Comparison of ENCODE assay signal across 10 cellular contexts in genomic region chrX:154735695-154736393, GRCh38. TPM values are rescaled to one million over a fixed set of nuclear protein-coding genes. Genes with fewer than 3 reads are reported as not detected.
DNase-seq lines count a peak whose midpoint lies in the region; ATAC-seq and TF ChIP-seq lines count a peak whose summit lies in the region.
"Had no signal": no experiment of that assay in that cellular context is flagged by ENCODE, and none has a peak within 500 bp of the region (broad histone marks: within the 10 kb centered on the region; RNA-seq: fewer than 3 reads in every experiment).

No MANE protein-coding gene starts in this region.

- peak; percentile 87 for DNase-seq in EL
- peak; percentile 51 for DNase-seq in glomerular visceral epithelial cell (ENCODE audit: extremely low spot score)
- DNase-seq in retinal pigment epithelial cell (ENCODE audit: low read depth), result peak; percentile 63
- no peak for DNase-seq in NCI-H446 treated with DMSO at 0.1 percent for 48 hours (lab: John Stamatoyannopoulos, UW)
- DNase-seq in activated CD8-positive, alpha-beta memory T cell treated with anti-CD3 and anti-CD28 coated beads, Interleukin-2, amount 50 U/mL, for 4 hours, result no peak
- DNase-seq: activated B cell treated with CpG ODN at 0.5 μM for 24 hours, hypothalamus had no signal

- peak overlapping the region; percentile 70 for H3K4me3 Mint-ChIP-seq in activated T-helper 17 cell treated with anti-CD3 and anti-CD28 coated beads, Interleukin-2, amount 50 U/mL, for 72 hours
- H3K4me3 Mint-ChIP-seq: activated B cell treated with CpG ODN at 0.5 μM for 24 hours had no signal

- TF ChIP-seq CTCF in retinal pigment epithelial cell (conservative IDR thresholded peaks at IDR 0.05; ENCODE audit: low read depth, low read length), result no peak

- peaks cover 56% of the 10 kb centered on the region for H3K4me1 Mint-ChIP-seq in activated T-helper 17 cell treated with anti-CD3 and anti-CD28 coated beads, Interleukin-2, amount 50 U/mL, for 72 hours

- H3K27ac Mint-ChIP-seq in activated T-helper 17 cell treated with anti-CD3 and anti-CD28 coated beads, Interleukin-2, amount 50 U/mL, for 72 hours, result peak overlapping the region; percentile 69

- H3K36me3 Mint-ChIP-seq in activated T-helper 17 cell treated with anti-CD3 and anti-CD28 coated beads, Interleukin-2, amount 50 U/mL, for 72 hours (ENCODE audit: low read depth), result peaks cover 12% of the 10 kb centered on the region

- no peak overlapping the region for H3K4me3 ChIP-seq in retinal pigment epithelial cell (ENCODE audit: low read length)

- no peak for ATAC-seq in activated T-helper 17 cell treated with anti-CD3 and anti-CD28 coated beads, Interleukin-2, amount 50 U/mL, for 72 hours (replicated peaks)
- no peak for ATAC-seq in HG03469 (IDR thresholded peaks at IDR 0.05; ENCODE audit: unreplicated experiment)
- no peak for ATAC-seq in GM21423 (IDR thresholded peaks at IDR 0.05; ENCODE audit: unreplicated experiment)

- no peaks in the 10 kb centered on the region for H3K9me3 Mint-ChIP-seq in activated T-helper 17 cell treated with anti-CD3 and anti-CD28 coated beads, Interleukin-2, amount 50 U/mL, for 72 hours
- H3K9me3 Mint-ChIP-seq: activated B cell treated with CpG ODN at 0.5 μM for 24 hours had no signal

- no peaks in the 10 kb centered on the region for H3K27me3 Mint-ChIP-seq in activated T-helper 17 cell treated with anti-CD3 and anti-CD28 coated beads, Interleukin-2, amount 50 U/mL, for 72 hours
- H3K27me3 Mint-ChIP-seq: activated B cell treated with CpG ODN at 0.5 μM for 24 hours had no signal

RNA-seq across cellular contexts. Expression of gene GAB3, which starts 15.0 kb away (rescaled TPM):
- 10 to 100 TPM; 12.1 to 13.5 TPM for total RNA-seq in activated T-helper 17 cell treated with anti-CD3 and anti-CD28 coated beads, Interleukin-2, amount 50 U/mL, for 72 hours

RNA-seq across cellular contexts. Expression of gene DKC1, which starts 26.8 kb away (rescaled TPM):
- total RNA-seq in activated T-helper 17 cell treated with anti-CD3 and anti-CD28 coated beads, Interleukin-2, amount 50 U/mL, for 72 hours, result 100 to 1,000 TPM in 1 of 2 donors, 10 to 100 TPM in 1; 72.8 to 142 TPM

Comparison
In these comparisons a context has a peak if more than half of its experiments do, and no peak if none do; other contexts are left out.
1. DNase-seq: peak in EL (single experiment), glomerular visceral epithelial cell (single experiment) and retinal pigment epithelial cell (single experiment); none in NCI-H446 treated with DMSO at 0.1 percent for 48 hours (single experiment) and activated CD8-positive, alpha-beta memory T cell treated with anti-CD3 and anti-CD28 coated beads, Interleukin-2, amount 50 U/mL, for 4 hours (single experiment).